In genomic region chr1:236833593-236833992, GRCh38 we compare ENCODE assay signal across 30 cellular contexts.
"Had no signal": no experiment of that assay in that cellular context is flagged by ENCODE, and none has a peak within 500 bp of the region (broad histone marks: within the 10 kb centered on the region; RNA-seq: fewer than 3 reads in every experiment).

No MANE protein-coding gene starts in this region.

- H3K9me3 ChIP-seq: body of pancreas, esophagus muscularis mucosa, gastroesophageal sphincter, heart right ventricle had no signal

- H3K4me1 ChIP-seq: body of pancreas, esophagus muscularis mucosa, gastroesophageal sphincter had no signal

- H3K27me3 ChIP-seq: body of pancreas, esophagus muscularis mucosa, gastroesophageal sphincter, heart right ventricle had no signal

- H3K4me1 Mint-ChIP-seq: activated B cell treated with CpG ODN at 0.5 μM for 24 hours had no signal

- H3K4me3 Mint-ChIP-seq: activated B cell treated with CpG ODN at 0.5 μM for 24 hours; activated CD8-positive, alpha-beta T cell treated with anti-CD3 and anti-CD28 coated beads for 36 hours; activated naive CD8-positive, alpha-beta T cell; activated T-cell treated with anti-CD3 and anti-CD28 coated beads, Interleukin-2, amount 50 U/mL, for 4 hours; effector memory CD8-positive, alpha-beta T cell; T-helper 2 cell treated with Interferon-gamma antibody and Interleukin-4, amounts not matched to agents 5 μg/mL and 100 μg/mL, for 36 hours had no signal

- H3K9me3 Mint-ChIP-seq: activated B cell treated with CpG ODN at 0.5 μM for 24 hours; activated CD8-positive, alpha-beta T cell treated with anti-CD3 and anti-CD28 coated beads for 36 hours; activated T-cell treated with anti-CD3 and anti-CD28 coated beads, Interleukin-2, amount 50 U/mL, for 4 hours; activated T-helper 2 cell treated with anti-CD3 and anti-CD28 coated beads, Interferon-gamma antibody, Interleukin-2, Interleukin-4, amounts not matched to agents 10 μg/mL and 5 μg/mL and 100 μg/mL, durations not matched to agents 14 hours and 24 hours and 36 hours; effector memory CD8-positive, alpha-beta T cell; T-helper 2 cell treated with Interferon-gamma antibody and Interleukin-4, amounts not matched to agents 5 μg/mL and 100 μg/mL, for 36 hours had no signal

- H3K27ac ChIP-seq: body of pancreas, esophagus muscularis mucosa, gastroesophageal sphincter, heart right ventricle, WERI-Rb-1 had no signal

- FAIRE-seq: colon had no signal

- H3K27me3 Mint-ChIP-seq: activated B cell treated with CpG ODN at 0.5 μM for 24 hours; activated CD8-positive, alpha-beta T cell treated with anti-CD3 and anti-CD28 coated beads for 36 hours; activated naive CD8-positive, alpha-beta T cell; effector memory CD8-positive, alpha-beta T cell had no signal

- DNase-seq: activated B cell treated with CpG ODN at 0.5 μM for 24 hours; activated CD4-positive, alpha-beta T cell treated with anti-CD3 and anti-CD28 coated beads for 48 hours; activated CD4-positive, alpha-beta T cell treated with anti-CD3 and anti-CD28 coated beads, Interleukin-2, amount 50 U/mL, for 1 hour; activated CD4-positive, alpha-beta T cell treated with anti-CD3 and anti-CD28 coated beads, Interleukin-2, amount 50 U/mL, for 48 hours; activated CD8-positive, alpha-beta memory T cell treated with anti-CD3 and anti-CD28 coated beads for 24 hours; activated CD8-positive, alpha-beta T cell treated with anti-CD3 and anti-CD28 coated beads for 36 hours; activated gamma-delta T cell; activated naive CD4-positive, alpha-beta T cell; activated naive CD4-positive, alpha-beta T cell treated with anti-CD3 and anti-CD28 coated beads, Interleukin-2, amount 50 U/mL, for 16 hours; activated T-cell treated with anti-CD3 and anti-CD28 coated beads, Interleukin-2, amount 50 U/mL, for 4 hours; amygdala; aorta; body of pancreas; caudate nucleus; cortex of kidney; dermis blood vessel endothelial cell; effector CD4-positive, alpha-beta T cell; effector memory CD8-positive, alpha-beta T cell; erythroblast; foreskin melanocyte; heart right ventricle; T1000; WERI-Rb-1 had no signal

- ATAC-seq: activated CD4-positive, CD25-positive, alpha-beta regulatory T cell treated with anti-CD3 and anti-CD28 coated beads, Interleukin-2, amount 50 U/mL, for 24 hours; activated CD8-positive, alpha-beta T cell treated with anti-CD3 and anti-CD28 coated beads for 36 hours; activated T-cell treated with anti-CD3 and anti-CD28 coated beads, Interleukin-2, amount 50 U/mL, for 4 hours; body of pancreas; effector memory CD8-positive, alpha-beta T cell; gastroesophageal sphincter; heart right ventricle had no signal

- H3K27ac Mint-ChIP-seq: activated B cell treated with CpG ODN at 0.5 μM for 24 hours; activated CD8-positive, alpha-beta T cell treated with anti-CD3 and anti-CD28 coated beads for 36 hours; activated naive CD8-positive, alpha-beta T cell; activated T-helper 2 cell treated with anti-CD3 and anti-CD28 coated beads, Interferon-gamma antibody, Interleukin-2, Interleukin-4, amounts not matched to agents 10 μg/mL and 5 μg/mL and 100 μg/mL, durations not matched to agents 14 hours and 24 hours and 36 hours; effector memory CD8-positive, alpha-beta T cell; T-helper 2 cell treated with Interferon-gamma antibody and Interleukin-4, amounts not matched to agents 5 μg/mL and 100 μg/mL, for 36 hours had no signal

- H3K4me3 ChIP-seq: body of pancreas, esophagus muscularis mucosa, gastroesophageal sphincter, heart right ventricle had no signal
